ENCODE assay signal across 26 cellular contexts in genomic region chr16:2611499-2611862, GRCh38.
"Had no signal": no experiment of that assay in that cellular context is flagged by ENCODE, and none has a peak within 500 bp of the region (broad histone marks: within the 10 kb centered on the region; RNA-seq: fewer than 3 reads in every experiment).

No MANE protein-coding gene starts in this region.

- DNase-seq: dermis blood vessel endothelial cell; effector memory CD4-positive, alpha-beta T cell; foreskin keratinocyte; left colon; left ventricle myocardium inferior; mesenchymal stem cell; midbrain; stimulated activated CD4-positive, alpha-beta T cell treated with anti-CD3 and anti-CD28 coated beads, Interleukin-4, amount 100 ng/mL, for 4 hours; stimulated activated naive B cell treated with anti-CD40 and anti-IgM and Interleukin-4, amounts not matched to agents 10 μg/mL and 1 μg/mL and 100 μg/mL, for 72 hours; upper lobe of left lung had no signal

- H3K9me3 Mint-ChIP-seq: central memory CD8-positive, alpha-beta T cell; naive thymus-derived CD8-positive, alpha-beta T cell; stimulated activated naive B cell treated with anti-CD40 and anti-IgM and Interleukin-4, amounts not matched to agents 10 μg/mL and 1 μg/mL and 100 μg/mL, for 72 hours; stimulated activated naive CD8-positive, alpha-beta T cell treated with anti-CD3 and anti-CD28 coated beads, Interleukin-15, Interleukin-2, amounts not matched to agents 100 ng/mL and 50 ng/mL, for 24 hours had no signal

- ATAC-seq: foreskin keratinocyte; gastroesophageal sphincter; heart left ventricle; left colon; naive thymus-derived CD8-positive, alpha-beta T cell; right cardiac atrium; stimulated activated naive B cell treated with anti-CD40 and anti-IgM and Interleukin-4, amounts not matched to agents 10 μg/mL and 1 μg/mL and 100 μg/mL, for 72 hours had no signal

- H3K4me1 Mint-ChIP-seq: central memory CD8-positive, alpha-beta T cell had no signal

- H3K4me3 ChIP-seq: coronary artery, esophagus muscularis mucosa, gastroesophageal sphincter, heart left ventricle, hepatocyte, left ventricle myocardium inferior, lung, psoas muscle, sigmoid colon, thoracic aorta, tibial nerve, upper lobe of left lung, vagina had no signal

- H3K4me3 Mint-ChIP-seq: central memory CD8-positive, alpha-beta T cell; naive thymus-derived CD8-positive, alpha-beta T cell; stimulated activated naive B cell treated with anti-CD40 and anti-IgM and Interleukin-4, amounts not matched to agents 10 μg/mL and 1 μg/mL and 100 μg/mL, for 72 hours; stimulated activated naive CD8-positive, alpha-beta T cell treated with anti-CD3 and anti-CD28 coated beads, Interleukin-15, Interleukin-2, amounts not matched to agents 100 ng/mL and 50 ng/mL, for 24 hours had no signal

- H3K27ac ChIP-seq: coronary artery, esophagus muscularis mucosa, foreskin keratinocyte, gastroesophageal sphincter, heart left ventricle, hepatocyte, left ventricle myocardium inferior, neutrophil, psoas muscle, sigmoid colon, thoracic aorta, tibial nerve, upper lobe of left lung, vagina had no signal

- H3K4me2 ChIP-seq: hepatocyte had no signal

- H3K4me1 ChIP-seq: foreskin keratinocyte, sigmoid colon, upper lobe of left lung had no signal

- H3K27me3 Mint-ChIP-seq: central memory CD8-positive, alpha-beta T cell; naive thymus-derived CD8-positive, alpha-beta T cell; stimulated activated naive B cell treated with anti-CD40 and anti-IgM and Interleukin-4, amounts not matched to agents 10 μg/mL and 1 μg/mL and 100 μg/mL, for 72 hours; stimulated activated naive CD8-positive, alpha-beta T cell treated with anti-CD3 and anti-CD28 coated beads, Interleukin-15, Interleukin-2, amounts not matched to agents 100 ng/mL and 50 ng/mL, for 24 hours had no signal

- H3K27ac Mint-ChIP-seq: naive thymus-derived CD8-positive, alpha-beta T cell; stimulated activated naive B cell treated with anti-CD40 and anti-IgM and Interleukin-4, amounts not matched to agents 10 μg/mL and 1 μg/mL and 100 μg/mL, for 72 hours; stimulated activated naive CD8-positive, alpha-beta T cell treated with anti-CD3 and anti-CD28 coated beads, Interleukin-15, Interleukin-2, amounts not matched to agents 100 ng/mL and 50 ng/mL, for 24 hours had no signal

- H3K9me3 ChIP-seq: esophagus muscularis mucosa, gastroesophageal sphincter, heart left ventricle, left ventricle myocardium inferior, neutrophil, psoas muscle, sigmoid colon, thoracic aorta, tibial nerve, upper lobe of left lung, vagina had no signal

- H2AFZ ChIP-seq: hepatocyte had no signal

- H3K27me3 ChIP-seq: esophagus muscularis mucosa, foreskin keratinocyte, gastroesophageal sphincter, heart left ventricle, hepatocyte, neutrophil, sigmoid colon, tibial nerve, upper lobe of left lung, vagina had no signal
